In genomic region chr20:51529758-51530157, GRCh38 we compare ENCODE assay signal across 8 cellular contexts. TPM values are rescaled to one million over a fixed set of nuclear protein-coding genes. Genes with fewer than 3 reads are reported as not detected.
DNase-seq lines count a peak whose midpoint lies in the region; ATAC-seq and TF ChIP-seq lines count a peak whose summit lies in the region.

No MANE protein-coding gene starts in this region.

- no peaks in the 10 kb centered on the region for H3K27me3 Mint-ChIP-seq in activated CD8-positive, alpha-beta memory T cell treated with anti-CD3 and anti-CD28 coated beads, Interleukin-2, amount 10 ng/mL, durations not matched to agents 7 days and 5 days

- CTCF ChIA-PET in activated CD8-positive, alpha-beta memory T cell treated with anti-CD3 and anti-CD28 coated beads, Interleukin-2, amount 10 ng/mL, durations not matched to agents 7 days and 5 days (lab: Charles Lee) = interaction anchor here (1.0 to 4.7 kb wide), 4 partner anchors 12 to 144 kb away, joined by 3 to 24 read pairs (median 6); partner anchors contain the start of gene NFATC2

- H3K36me3 Mint-ChIP-seq in activated CD8-positive, alpha-beta memory T cell treated with anti-CD3 and anti-CD28 coated beads, Interleukin-2, amount 10 ng/mL, durations not matched to agents 7 days and 5 days = peaks cover 27% of the 10 kb centered on the region

- H3K36me3 ChIP-seq in gastrocnemius medialis = no peaks in the 10 kb centered on the region

- no peak for TF ChIP-seq CTCF in gastrocnemius medialis (IDR thresholded peaks at IDR 0.05 in 4 of 5, conservative IDR thresholded peaks at IDR 0.05 in 1 of 5)

- H3K9me3 ChIP-seq in gastrocnemius medialis = no peaks in the 10 kb centered on the region

- H3K27me3 ChIP-seq in gastrocnemius medialis = no peaks in the 10 kb centered on the region

- peaks cover 93% of the 10 kb centered on the region for H3K4me1 Mint-ChIP-seq in activated CD8-positive, alpha-beta memory T cell treated with anti-CD3 and anti-CD28 coated beads, Interleukin-2, amount 10 ng/mL, durations not matched to agents 7 days and 5 days

- H3K27ac ChIP-seq in caudate nucleus (ENCODE audit: low read depth, low read length) = no peak overlapping the region
- no peak overlapping the region for H3K27ac ChIP-seq in gastrocnemius medialis

- H3K4me1 ChIP-seq in gastrocnemius medialis = peaks cover 17 to 22% of the 10 kb centered on the region in 2 donors

- peak overlapping the region; percentile 94 for H3K27ac Mint-ChIP-seq in activated CD8-positive, alpha-beta memory T cell treated with anti-CD3 and anti-CD28 coated beads, Interleukin-2, amount 10 ng/mL, durations not matched to agents 7 days and 5 days

- in situ Hi-C loops in gastrocnemius medialis (cut with MboI; ENCODE audit: low sequenced_read_pairs in 4 of 4) = no loop called here

- H3K4me3 ChIP-seq in gastrocnemius medialis = no peak overlapping the region

- H3K4me3 Mint-ChIP-seq in activated CD8-positive, alpha-beta memory T cell treated with anti-CD3 and anti-CD28 coated beads, Interleukin-2, amount 10 ng/mL, durations not matched to agents 7 days and 5 days = peak overlapping the region; percentile 70

- no peak for TF ChIP-seq POLR2A in gastrocnemius medialis (IDR thresholded peaks at IDR 0.05)

- DNase-seq in NCI-H1694 (lab: John Stamatoyannopoulos, UW) (peak; percentile 56), fibroblast of peridontal ligament (ENCODE audit: extremely low read depth) (peak; percentile 59), caudate nucleus (lab: John Stamatoyannopoulos, UW) (no peak), gastrocnemius medialis (no peak), iPS-NIHi7 (ENCODE audit: extremely low spot score) (no peak)
- DNase-seq in activated CD8-positive, alpha-beta memory T cell treated with anti-CD3 and anti-CD28 coated beads, Interleukin-2, amount 10 ng/mL, durations not matched to agents 7 days and 5 days = peak; percentile 85
- DNase-seq in stimulated activated CD8-positive, alpha-beta memory T cell treated with anti-CD3 and anti-CD28 coated beads, Interleukin-7, amount 100 ng/mL, for 24 hours (ENCODE audit: low read depth) = peak; percentile 62

- ATAC-seq in activated CD8-positive, alpha-beta memory T cell treated with anti-CD3 and anti-CD28 coated beads, Interleukin-2, amount 10 ng/mL, durations not matched to agents 7 days and 5 days = peak; percentile 49
- ATAC-seq in HG03354 (IDR thresholded peaks at IDR 0.05; ENCODE audit: poor library complexity, severe bottlenecking, unreplicated experiment) (no peak), gastrocnemius medialis (no peak)

- intact Hi-C loops in gastrocnemius medialis (cut with DNase I; ENCODE audit: low total_unique reads) = no loop called here

- no peaks in the 10 kb centered on the region for H3K9me3 Mint-ChIP-seq in activated CD8-positive, alpha-beta memory T cell treated with anti-CD3 and anti-CD28 coated beads, Interleukin-2, amount 10 ng/mL, durations not matched to agents 7 days and 5 days (ENCODE audit: low read depth)

RNA-seq across cellular contexts. Expression of gene NFATC2, which starts 12.8 kb away (rescaled TPM):
- 10 to 100 TPM; 39.9 to 59.0 TPM for total RNA-seq in activated CD8-positive, alpha-beta memory T cell treated with anti-CD3 and anti-CD28 coated beads, Interleukin-2, amount 10 ng/mL, durations not matched to agents 7 days and 5 days
- total RNA-seq in gastrocnemius medialis = 1 to 10 TPM; 1.6 to 3.9 (median 2.8) TPM

Comparison
In these comparisons a context has a peak if more than half of its experiments do, and no peak if none do; other contexts are left out.
1. DNase-seq: peak in NCI-H1694 (single experiment), activated CD8-positive, alpha-beta memory T cell treated with anti-CD3 and anti-CD28 coated beads, Interleukin-2, amount 10 ng/mL, durations not matched to agents 7 days and 5 days (single experiment), fibroblast of peridontal ligament (single experiment) and stimulated activated CD8-positive, alpha-beta memory T cell treated with anti-CD3 and anti-CD28 coated beads, Interleukin-7, amount 100 ng/mL, for 24 hours (single experiment); none in caudate nucleus (0 of 61), gastrocnemius medialis (0 of 2) and iPS-NIHi7 (single experiment).
2. RNA of gene NFATC2, which starts 12.8 kb away (total RNA-seq): 39.9 to 59.0 TPM in activated CD8-positive, alpha-beta memory T cell treated with anti-CD3 and anti-CD28 coated beads, Interleukin-2, amount 10 ng/mL, durations not matched to agents 7 days and 5 days; 1.6 to 3.9 TPM in gastrocnemius medialis; every median in the first group is over 4 times any median in the second.